In genomic region chr3:45194791-45195190, GRCh38 we compare ENCODE assay signal across 5 cellular contexts. TPM values are rescaled to one million over a fixed set of nuclear protein-coding genes. Genes with fewer than 3 reads are reported as not detected.
"Had no signal": no experiment of that assay in that cellular context is flagged by ENCODE, and none has a peak within 500 bp of the region (broad histone marks: within the 10 kb centered on the region; RNA-seq: fewer than 3 reads in every experiment).

No MANE protein-coding gene starts in this region.

- ATAC-seq: HepG2, K562 had no signal

- H3K4me3 ChIP-seq: K562 had no signal

- DNase-seq: IMR-90 had no signal

- H3K27ac ChIP-seq: HL-60 had no signal

RNA-seq across cellular contexts. Expression of gene TMEM158, which starts 31.3 kb away (rescaled TPM):
- polyA plus RNA-seq: HepG2, IgD-negative memory B cell had no signal

RNA-seq across cellular contexts. Expression of gene CDCP1, which starts 48.6 kb away (rescaled TPM):
- polyA plus RNA-seq: IgD-negative memory B cell had no signal
